Comparison of ENCODE assay signal across 28 cellular contexts in genomic region chr1:205517288-205517687, GRCh38. TPM values are rescaled to one million over a fixed set of nuclear protein-coding genes. Genes with fewer than 3 reads are reported as not detected.
DNase-seq lines count a peak whose midpoint lies in the region; ATAC-seq, FAIRE-seq and TF ChIP-seq lines count a peak whose summit lies in the region.
"Had no signal": no experiment of that assay in that cellular context is flagged by ENCODE, and none has a peak within 500 bp of the region (broad histone marks: within the 10 kb centered on the region; RNA-seq: fewer than 3 reads in every experiment).

No MANE protein-coding gene starts in this region.

- no peak overlapping the region for H3K9ac ChIP-seq in muscle layer of colon (ENCODE audit: low read length)

- H3K9me3 Mint-ChIP-seq in stimulated activated effector memory CD8-positive, alpha-beta T cell treated with anti-CD3 and anti-CD28 coated beads, Interleukin-12 subunit alpha, Interleukin-12 subunit beta, amount 100 ng/mL, for 72 hours = no peaks in the 10 kb centered on the region
- H3K9me3 Mint-ChIP-seq: activated naive CD4-positive, alpha-beta T cell treated with anti-CD3 and anti-CD28 coated beads, Interleukin-2, amount 10 ng/mL, durations not matched to agents 7 days and 5 days; CD8-positive, alpha-beta T cell; GM23338; memory B cell had no signal

- H3K4me3 Mint-ChIP-seq in stimulated activated effector memory CD8-positive, alpha-beta T cell treated with anti-CD3 and anti-CD28 coated beads, Interleukin-12 subunit alpha, Interleukin-12 subunit beta, amount 100 ng/mL, for 72 hours = no peak overlapping the region
- H3K4me3 Mint-ChIP-seq: activated CD4-positive, alpha-beta T cell treated with anti-CD3 and anti-CD28 coated beads for 36 hours; activated CD8-positive, alpha-beta T cell treated with anti-CD3 and anti-CD28 coated beads, Interleukin-2, amount 10 ng/mL, durations not matched to agents 7 days and 5 days; activated naive CD4-positive, alpha-beta T cell treated with anti-CD3 and anti-CD28 coated beads, Interleukin-2, amount 10 ng/mL, durations not matched to agents 7 days and 5 days; CD8-positive, alpha-beta T cell; GM23338; memory B cell had no signal

- peak overlapping the region; percentile 2 for H3K27ac Mint-ChIP-seq in stimulated activated effector memory CD8-positive, alpha-beta T cell treated with anti-CD3 and anti-CD28 coated beads, Interleukin-12 subunit alpha, Interleukin-12 subunit beta, amount 100 ng/mL, for 72 hours
- H3K27ac Mint-ChIP-seq: activated CD4-positive, alpha-beta T cell treated with anti-CD3 and anti-CD28 coated beads for 36 hours; activated CD8-positive, alpha-beta T cell treated with anti-CD3 and anti-CD28 coated beads, Interleukin-2, amount 10 ng/mL, durations not matched to agents 7 days and 5 days; activated naive CD4-positive, alpha-beta T cell treated with anti-CD3 and anti-CD28 coated beads, Interleukin-2, amount 10 ng/mL, durations not matched to agents 7 days and 5 days; CD8-positive, alpha-beta T cell; GM23338; memory B cell had no signal

- H3K4me3 ChIP-seq in LNCaP clone FGC (ENCODE audit: low read depth, low read length) = no peak overlapping the region
- H3K4me3 ChIP-seq in muscle layer of colon (ENCODE audit: low read depth in 1 of 2, low read length in 2 of 2) = no peak overlapping the region
- H3K4me3 ChIP-seq: gastroesophageal sphincter, GM23338, suprapubic skin had no signal

- DNase-seq in LNCaP clone FGC (ENCODE audit: low read depth) = peak; percentile 96
- DNase-seq in stimulated activated effector memory CD8-positive, alpha-beta T cell treated with anti-CD3 and anti-CD28 coated beads, Interleukin-12 subunit alpha, Interleukin-12 subunit beta, amount 100 ng/mL, for 72 hours (ENCODE audit: low spot score in 2 of 2) = no peak
- DNase-seq in NOMO-1 treated with DMSO at 0.1 percent for 48 hours (lab: John Stamatoyannopoulos, UW; ENCODE audit: unreplicated experiment) = no peak
- no peak for DNase-seq in activated naive CD4-positive, alpha-beta T cell treated with anti-CD3 and anti-CD28 coated beads, Interleukin-2, amount 50 U/mL, for 16 hours
- DNase-seq in GM12892 (ENCODE audit: insufficient read length) = no peak
- DNase-seq: activated CD4-positive, alpha-beta T cell treated with anti-CD3 and anti-CD28 coated beads for 36 hours; activated CD8-positive, alpha-beta T cell treated with anti-CD3 and anti-CD28 coated beads, Interleukin-2, amount 10 ng/mL, durations not matched to agents 7 days and 5 days; activated naive CD4-positive, alpha-beta T cell treated with anti-CD3 and anti-CD28 coated beads, Interleukin-2, amount 10 ng/mL, durations not matched to agents 7 days and 5 days; amniotic stem cell; CD8-positive, alpha-beta T cell; effector CD4-positive, alpha-beta T cell; EL; hippocampal formation; left colon; NCI-H1092 treated with DMSO at 0.1 percent for 48 hours; NCI-H1930; NCI-H510A treated with DMSO at 0.1 percent for 48 hours; stimulated activated CD4-positive, alpha-beta T cell treated with anti-CD3 and anti-CD28 coated beads, Interleukin-4, amount 100 ng/mL, for 24 hours had no signal

- no peak for TF ChIP-seq POLR2A in GM12892 (IDR thresholded peaks at IDR 0.05; ENCODE audit: low read depth, low read length)

- H3K27me3 ChIP-seq in muscle layer of colon (ENCODE audit: control insufficient read depth in 1 of 2, insufficient read depth in 2 of 2, low read length in 2 of 2) = no peaks in the 10 kb centered on the region
- H3K27me3 ChIP-seq: suprapubic skin had no signal

- H3K27ac ChIP-seq in cingulate gyrus (ENCODE audit: low read depth, low read length) = peak overlapping the region; percentile 89
- peak overlapping the region; percentile 41 for H3K27ac ChIP-seq in muscle layer of colon (ENCODE audit: low read depth, low read length)
- H3K27ac ChIP-seq: suprapubic skin had no signal

- no peak for FAIRE-seq in GM12892 (lab: Jason Lieb, UNC)
- FAIRE-seq: GM18507, GM19239, urothelium cell line had no signal

- ATAC-seq in stimulated activated effector memory CD8-positive, alpha-beta T cell treated with anti-CD3 and anti-CD28 coated beads, Interleukin-12 subunit alpha, Interleukin-12 subunit beta, amount 100 ng/mL, for 72 hours = no peak
- ATAC-seq: activated CD4-positive, alpha-beta T cell treated with anti-CD3 and anti-CD28 coated beads for 36 hours; activated CD8-positive, alpha-beta T cell treated with anti-CD3 and anti-CD28 coated beads, Interleukin-2, amount 10 ng/mL, durations not matched to agents 7 days and 5 days; CD8-positive, alpha-beta T cell; gastroesophageal sphincter; GM23338; left colon; sciatic nerve had no signal

- H3K4me1 Mint-ChIP-seq in stimulated activated effector memory CD8-positive, alpha-beta T cell treated with anti-CD3 and anti-CD28 coated beads, Interleukin-12 subunit alpha, Interleukin-12 subunit beta, amount 100 ng/mL, for 72 hours = peaks cover 3% of the 10 kb centered on the region
- H3K4me1 Mint-ChIP-seq: activated CD4-positive, alpha-beta T cell treated with anti-CD3 and anti-CD28 coated beads for 36 hours; activated naive CD4-positive, alpha-beta T cell treated with anti-CD3 and anti-CD28 coated beads, Interleukin-2, amount 10 ng/mL, durations not matched to agents 7 days and 5 days had no signal

- H3K9me3 ChIP-seq in muscle layer of colon (ENCODE audit: low read length) = no peaks in the 10 kb centered on the region
- H3K9me3 ChIP-seq: gastroesophageal sphincter, suprapubic skin had no signal

- no peaks in the 10 kb centered on the region for H3K36me3 ChIP-seq in muscle layer of colon (ENCODE audit: insufficient read depth, low read length)
- H3K36me3 ChIP-seq: gastroesophageal sphincter, suprapubic skin had no signal

- TF ChIP-seq CTCF in LNCaP clone FGC (IDR thresholded peaks at IDR 0.05; ENCODE audit: control insufficient read depth, extremely low read depth, insufficient read depth) = no peak

- no peaks in the 10 kb centered on the region for H3K36me3 Mint-ChIP-seq in stimulated activated effector memory CD8-positive, alpha-beta T cell treated with anti-CD3 and anti-CD28 coated beads, Interleukin-12 subunit alpha, Interleukin-12 subunit beta, amount 100 ng/mL, for 72 hours
- H3K36me3 Mint-ChIP-seq: activated naive CD4-positive, alpha-beta T cell treated with anti-CD3 and anti-CD28 coated beads, Interleukin-2, amount 10 ng/mL, durations not matched to agents 7 days and 5 days; CD8-positive, alpha-beta T cell; memory B cell had no signal

- H3K4me1 ChIP-seq in muscle layer of colon (ENCODE audit: insufficient read depth, low read length) = peaks cover 58% of the 10 kb centered on the region

RNA-seq across cellular contexts. Expression of gene CDK18, which starts 12.8 kb away (rescaled TPM):
- polyA plus RNA-seq in GM12892 (2012; ENCODE audit: missing spikeins) = 0.30 TPM
